Comparison of ENCODE assay signal across 11 cellular contexts in genomic region chr16:8686031-8686621, GRCh38. TPM values are rescaled to one million over a fixed set of nuclear protein-coding genes. Genes with fewer than 3 reads are reported as not detected.
DNase-seq lines count a peak whose midpoint lies in the region; ATAC-seq, FAIRE-seq and TF ChIP-seq lines count a peak whose summit lies in the region.
"Had no signal": no experiment of that assay in that cellular context is flagged by ENCODE, and none has a peak within 500 bp of the region (broad histone marks: within the 10 kb centered on the region; RNA-seq: fewer than 3 reads in every experiment).

No MANE protein-coding gene starts in this region.

- intact Hi-C loops in Right ventricle myocardium inferior (cut with DNase I) (loop anchor here (5.0 kb wide), 1 partner anchor 56 kb away; no protein-coding TSS in a partner anchor), cardiac septum (cut with DNase I) (no loop called here), thyroid gland (cut with DNase I) (no loop called here)

- no peaks in the 10 kb centered on the region for H3K79me1 ChIP-seq in trophoblast cell (ENCODE audit: low read length)

- H4K8ac ChIP-seq in trophoblast cell (ENCODE audit: low read depth, low read length) = no peak overlapping the region

- peak; percentile 14 to 19 for TF ChIP-seq RAD21 in liver (IDR thresholded peaks at IDR 0.05)

- peak; percentile 90 for ATAC-seq in Right ventricle myocardium inferior
- ATAC-seq: effector memory CD8-positive, alpha-beta T cell; HCT116 had no signal

- H4K12ac ChIP-seq in trophoblast cell (ENCODE audit: low read depth, low read length) = no peak overlapping the region

- no peak overlapping the region for H2BK5ac ChIP-seq in trophoblast cell (ENCODE audit: low read depth, low read length, poor library complexity)

- H3K9ac ChIP-seq in liver (ENCODE audit: low read depth in 1 of 2, low read length in 2 of 2) (no peak overlapping the region), trophoblast cell (ENCODE audit: low read length) (no peak overlapping the region)

- H4K91ac ChIP-seq in trophoblast cell (ENCODE audit: low read depth, low read length) = no peak overlapping the region

- H3K4me1 ChIP-seq in liver (ENCODE audit: control insufficient read depth in 4 of 4, insufficient read depth in 4 of 4, low read length in 3 of 4) = peaks cover 3 to 37% (median 16%) of the 10 kb centered on the region in 4 donors
- peaks cover 5 to 9% of the 10 kb centered on the region in 2 donors for H3K4me1 ChIP-seq in thyroid gland
- H3K4me1 ChIP-seq in hepatocyte (ENCODE audit: insufficient read depth) = no peaks in the 10 kb centered on the region
- peaks cover 0 to 3% of the 10 kb centered on the region in 2 experiments for H3K4me1 ChIP-seq in trophoblast cell (ENCODE audit: control insufficient read depth in 1 of 2, insufficient read depth in 2 of 2, low read length in 2 of 2)

- H3K4me3 ChIP-seq in liver (ENCODE audit: low read depth in 1 of 3, low read length in 3 of 3) (no peak overlapping the region), thyroid gland (replicated peaks in 1 of 3) (no peak overlapping the region), hepatocyte (no peak overlapping the region), trophoblast cell (ENCODE audit: low read depth, low read length) (no peak overlapping the region)

- no peak overlapping the region for H3K4me2 ChIP-seq in hepatocyte
- H3K4me2 ChIP-seq in trophoblast cell (ENCODE audit: low read length) = no peak overlapping the region

- no peak for FAIRE-seq in HTR-8/SVneo (lab: Jason Lieb, UNC)

- 13% methylated on average over 7 of the region's 7 CpGs for WGBS in liver
- WGBS in thyroid gland, 2 donors = 16 to 26% methylated on average over 4 to 7 of the region's 7 CpGs
- WGBS in hepatocyte (ENCODE audit: low lambda C conversion rate, missing lambda C conversion rate) = 43% methylated on average over 7 of the region's 7 CpGs
- no CpG with 5 or more reads among the region's 7 CpGs for WGBS in trophoblast cell (ENCODE audit: extremely low coverage, insufficient coverage, insufficient read length)

- TF ChIP-seq POLR2A in thyroid gland (IDR thresholded peaks at IDR 0.05) = no peak

- H2AFZ ChIP-seq in hepatocyte = no peak overlapping the region
- no peak overlapping the region for H2AFZ ChIP-seq in trophoblast cell (ENCODE audit: insufficient read depth, low read length, poor library complexity)

- no peak overlapping the region for H3K18ac ChIP-seq in trophoblast cell (ENCODE audit: low read length)

- peaks cover 2 to 8% (median 6%) of the 10 kb centered on the region in 4 donors for H3K9me3 ChIP-seq in liver (ENCODE audit: control insufficient read depth in 4 of 4, low read length in 3 of 4)
- no peaks in the 10 kb centered on the region for H3K9me3 ChIP-seq in thyroid gland
- H3K9me3 ChIP-seq in hepatocyte (ENCODE audit: low read depth) = peaks cover 10% of the 10 kb centered on the region
- peaks cover 2% of the 10 kb centered on the region for H3K9me3 ChIP-seq in trophoblast cell (ENCODE audit: insufficient read depth, low read depth, low read length)

- no peak overlapping the region for H2AK5ac ChIP-seq in trophoblast cell (ENCODE audit: low read length)

- DNase-seq in Right ventricle myocardium inferior (ENCODE audit: missing footprints) (peak; percentile 73), cardiac septum (ENCODE audit: low spot score) (no peak), ecto neural progenitor cell (ENCODE audit: low spot score) (peak; percentile 61), thyroid gland (peak; percentile 70 to 78), hepatocyte (ENCODE audit: low spot score) (no peak), HTR-8/SVneo (ENCODE audit: insufficient read length, low spot score) (no peak), trophoblast cell (no peak)
- DNase-seq: activated gamma-delta T cell treated with Interleukin-2 at 50 U/mL for 16 hours; effector memory CD8-positive, alpha-beta T cell had no signal

- TF ChIP-seq CTCF in liver (IDR thresholded peaks at IDR 0.05; ENCODE audit: low read depth, low read length, missing input control) (no peak), thyroid gland (IDR thresholded peaks at IDR 0.05) (no peak), hepatocyte (IDR thresholded peaks at IDR 0.05; ENCODE audit: poor library complexity) (no peak)

- no peak overlapping the region for H3K4ac ChIP-seq in trophoblast cell (ENCODE audit: low read depth, low read length)

- peak overlapping the region; percentile 68 to 84 for H3K27ac ChIP-seq in liver (ENCODE audit: low read depth in 1 of 2, low read length in 2 of 2)
- H3K27ac ChIP-seq in thyroid gland = no peak overlapping the region
- H3K27ac ChIP-seq in hepatocyte = no peak overlapping the region
- no peak overlapping the region for H3K27ac ChIP-seq in trophoblast cell (ENCODE audit: low read depth, low read length)

- H2BK12ac ChIP-seq in trophoblast cell (ENCODE audit: low read length) = no peak overlapping the region

- H3K79me2 ChIP-seq in hepatocyte = peaks cover 14% of the 10 kb centered on the region
- H3K79me2 ChIP-seq in trophoblast cell (ENCODE audit: control insufficient read depth, insufficient read depth, low read length, poor library complexity) = no peaks in the 10 kb centered on the region

- H3K23ac ChIP-seq in trophoblast cell (ENCODE audit: low read length) = no peak overlapping the region

- H3K27me3 ChIP-seq in liver (ENCODE audit: control insufficient read depth in 4 of 4, insufficient read depth in 4 of 4, low read length in 3 of 4) (no peaks in the 10 kb centered on the region), thyroid gland (no peaks in the 10 kb centered on the region), hepatocyte (no peaks in the 10 kb centered on the region), trophoblast cell (ENCODE audit: insufficient read depth, low read length) (no peaks in the 10 kb centered on the region)

- H4K20me1 ChIP-seq in hepatocyte (ENCODE audit: insufficient read depth, poor library complexity, severe bottlenecking) = no peaks in the 10 kb centered on the region

- no peak overlapping the region for H3K14ac ChIP-seq in trophoblast cell (ENCODE audit: low read length)

- H2BK120ac ChIP-seq in trophoblast cell (ENCODE audit: insufficient read depth, low read length, poor library complexity) = no peak overlapping the region

- H3K9me2 ChIP-seq in hepatocyte (replicated peaks; ENCODE audit: insufficient read depth) = no peaks in the 10 kb centered on the region

- peaks cover 2 to 19% (median 8%) of the 10 kb centered on the region in 4 donors for H3K36me3 ChIP-seq in liver (ENCODE audit: control insufficient read depth in 4 of 4, insufficient read depth in 3 of 4, low read depth in 1 of 4, low read length in 3 of 4)
- H3K36me3 ChIP-seq in thyroid gland = no peaks in the 10 kb centered on the region
- H3K36me3 ChIP-seq in hepatocyte (replicated peaks; ENCODE audit: insufficient read depth, low read depth) = no peaks in the 10 kb centered on the region
- peaks cover 0 to 2% of the 10 kb centered on the region in 2 experiments for H3K36me3 ChIP-seq in trophoblast cell (ENCODE audit: control insufficient read depth in 1 of 2, insufficient read depth in 2 of 2, low read length in 2 of 2)

TF ChIP-seq in liver, 16 proteins besides CTCF, POLR2A, EP300 and RAD21:
- TF ChIP-seq RXRA (IDR thresholded peaks at IDR 0.05) (peak; percentile 31 to 63), TAF1 (conservative IDR thresholded peaks at IDR 0.05) (no peak), HNF4A (conservative IDR thresholded peaks at IDR 0.05) (peak; percentile 33 to 73), MAX (IDR thresholded peaks at IDR 0.05) (peak; percentile 16), FOXA2 (IDR thresholded peaks at IDR 0.05) (no peak), HNF4G (IDR thresholded peaks at IDR 0.05) (no peak), NR2F2 (IDR thresholded peaks at IDR 0.05) (no peak), ZBTB33 (IDR thresholded peaks at IDR 0.05) (no peak)

RNA-seq across cellular contexts. Expression of gene ABAT, which starts 11.7 kb away (rescaled TPM):
- 3.0 TPM for total RNA-seq in Right ventricle myocardium inferior
- 25.8 TPM for total RNA-seq in cardiac septum
- total RNA-seq in liver = 100 to 1,000 TPM in 1 of 2 donors, 10 to 100 TPM in 1; 52.4 to 201 TPM
- polyA plus RNA-seq in liver = 100 to 1,000 TPM in 1 of 2 donors, 10 to 100 TPM in 1; 81.6 to 205 TPM
- total RNA-seq in thyroid gland = 10 to 100 TPM; 10.9 to 53.7 (median 35.9) TPM
- total RNA-seq in hepatocyte = 50.1 and 59.1 TPM in 2 replicates
- polyA plus RNA-seq in hepatocyte = 18.8 and 31.2 TPM in 2 replicates
- polyA plus RNA-seq in trophoblast cell (2013) = 2.5 and 2.6 TPM in 2 replicates

Comparison
In these comparisons a context has a peak if more than half of its experiments do, and no peak if none do; other contexts are left out.
1. DNase-seq: peak in Right ventricle myocardium inferior (single experiment), ecto neural progenitor cell (single experiment) and thyroid gland (2 of 2); none in cardiac septum (single experiment), hepatocyte (single experiment), HTR-8/SVneo (single experiment) and trophoblast cell (0 of 2).
2. H3K27ac ChIP-seq: peak in liver (2 of 2); none in thyroid gland (0 of 3), hepatocyte (single experiment) and trophoblast cell (single experiment).